Comparison of ENCODE assay signal across 1 cellular context in genomic region chr15:55348281-55348778, GRCh38.
TF ChIP-seq lines count a peak whose summit lies in the region.

No MANE protein-coding gene starts in this region.

TF ChIP-seq in WTC11, 78 proteins besides CTCF, POLR2A, EP300 and RAD21 (continued from another document):
- no peak for TF ChIP-seq E2F1 (CRISPR knock-in tag; IDR thresholded peaks at IDR 0.05)
- TF ChIP-seq TCF7 (CRISPR knock-in tag; IDR thresholded peaks at IDR 0.05; ENCODE audit: low read depth), result no peak
- no peak for TF ChIP-seq JUN (CRISPR knock-in tag; IDR thresholded peaks at IDR 0.05)
- TF ChIP-seq NR1H2 (CRISPR knock-in tag; IDR thresholded peaks at IDR 0.05), result no peak
- TF ChIP-seq ATF2 (CRISPR knock-in tag; IDR thresholded peaks at IDR 0.05; ENCODE audit: borderline replicate concordance, low read depth), result no peak
- TF ChIP-seq FOXP1 (CRISPR knock-in tag; IDR thresholded peaks at IDR 0.05; ENCODE audit: borderline replicate concordance), result no peak
- TF ChIP-seq ARID4B (CRISPR knock-in tag; IDR thresholded peaks at IDR 0.05; ENCODE audit: borderline replicate concordance), result no peak
- no peak for TF ChIP-seq NFE2L1 (CRISPR knock-in tag; IDR thresholded peaks at IDR 0.05)
